In the genomic region with DNA sequence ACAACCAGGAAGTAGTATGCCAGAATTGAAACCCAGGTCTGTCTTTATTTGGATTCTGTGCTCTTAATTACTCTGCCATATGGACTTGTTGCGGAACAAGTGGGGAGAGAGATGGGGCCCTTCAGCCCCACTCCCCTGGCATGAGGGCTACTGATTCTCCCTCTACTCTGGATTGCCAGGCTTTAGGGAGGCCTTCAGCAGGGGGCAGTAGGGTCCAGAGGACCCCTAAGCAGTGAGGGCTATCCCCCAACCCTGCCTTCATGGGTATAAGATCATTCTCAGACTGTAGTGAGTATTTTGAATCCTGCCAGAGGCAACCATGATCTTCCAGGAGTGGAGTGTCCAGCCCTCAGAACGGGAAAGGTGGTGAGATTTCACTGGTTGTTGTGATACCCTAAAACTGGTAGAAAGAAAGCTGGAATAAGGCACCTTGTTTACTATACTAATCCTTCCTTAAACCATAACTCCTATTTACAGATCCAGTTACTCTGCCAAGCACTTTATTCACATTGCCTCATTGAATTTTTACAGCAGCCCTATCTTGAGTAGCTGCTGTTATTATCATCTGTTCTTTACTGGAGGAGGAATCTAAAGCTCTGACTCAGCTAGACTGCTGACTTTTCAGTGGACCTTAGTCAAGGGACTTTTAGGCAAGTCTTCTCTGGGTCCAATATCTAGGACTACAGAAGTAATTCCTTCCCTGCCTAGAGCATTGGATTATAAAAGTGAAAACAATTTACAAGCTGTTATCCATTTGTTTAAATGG, we compare ENCODE assay signal across 14 cellular contexts. TPM values are rescaled to one million over a fixed set of nuclear protein-coding genes. Genes with fewer than 3 reads are reported as not detected.
DNase-seq lines count a peak whose midpoint lies in the region; ATAC-seq, FAIRE-seq and TF ChIP-seq lines count a peak whose summit lies in the region.
"Had no signal": no experiment of that assay in that cellular context is flagged by ENCODE, and none has a peak within 500 bp of the region (broad histone marks: within the 10 kb centered on the region; RNA-seq: fewer than 3 reads in every experiment).

No MANE protein-coding gene starts in this region.

- no peaks in the 10 kb centered on the region for H3K9me3 ChIP-seq in SK-N-SH
- no peaks in the 10 kb centered on the region for H3K9me3 ChIP-seq in ascending aorta
- H3K9me3 ChIP-seq: A549, sigmoid colon, testis had no signal

- H3K27ac ChIP-seq in SK-N-SH (ENCODE audit: low read depth in 2 of 2, low read length in 1 of 2) (no peak overlapping the region), ascending aorta (no peak overlapping the region)
- H3K27ac ChIP-seq: A549, testis had no signal

- H3K4me3 ChIP-seq in SK-N-SH (ENCODE audit: low read depth in 2 of 2, low read length in 1 of 2) (no peak overlapping the region), choroid plexus epithelial cell (ENCODE audit: low read depth, low read length) (no peak overlapping the region), ascending aorta (no peak overlapping the region)
- H3K4me3 ChIP-seq: A549, sigmoid colon, testis had no signal

- H2AFZ ChIP-seq in SK-N-SH (ENCODE audit: low read depth): no peak overlapping the region

- H3K4me2 ChIP-seq in SK-N-SH: no peak overlapping the region
- H3K4me2 ChIP-seq: A549 had no signal

- H3K27me3 ChIP-seq in SK-N-SH (ENCODE audit: insufficient read depth) (no peaks in the 10 kb centered on the region), ascending aorta (no peaks in the 10 kb centered on the region)
- H3K27me3 ChIP-seq: sigmoid colon, testis had no signal

- ATAC-seq in SK-N-SH treated with all-trans-retinoic acid at 6 μM for 48 hours: no peak
- peak; percentile 97 for ATAC-seq in left colon
- no peak for ATAC-seq in activated CD4-positive, CD25-positive, alpha-beta regulatory T cell treated with anti-CD3 and anti-CD28 coated beads, Interleukin-2, amount 50 U/mL, for 24 hours
- ATAC-seq: A549 had no signal

- no peak overlapping the region for H3K9ac ChIP-seq in SK-N-SH

- TF ChIP-seq CTCF in SK-N-SH (IDR thresholded peaks at IDR 0.05) (no peak), choroid plexus epithelial cell (conservative IDR thresholded peaks at IDR 0.05; ENCODE audit: low read depth, low read length) (no peak), ascending aorta (IDR thresholded peaks at IDR 0.05) (no peak)

- FAIRE-seq in RCC 7860 (lab: Jason Lieb, UNC): no peak
- FAIRE-seq: A549, endometrium, GM18507 had no signal

- CTCF ChIA-PET in SK-N-SH (lab: Yijun Ruan, JAX): interaction anchor here (0.9 to 2.0 kb wide), 2 partner anchors 11 to 16 kb away, joined by 3 to 6 read pairs; no protein-coding TSS in a partner anchor

- H3K4me1 ChIP-seq in SK-N-SH (ENCODE audit: control insufficient read depth in 1 of 2, insufficient read depth in 2 of 2, low read depth in 1 of 2, low read length in 1 of 2) (no peaks in the 10 kb centered on the region), ascending aorta (no peaks in the 10 kb centered on the region)
- H3K4me1 ChIP-seq: testis had no signal

- TF ChIP-seq RAD21 in SK-N-SH (IDR thresholded peaks at IDR 0.05; ENCODE audit: low read length): 0 out of 2 replicates have a peak, but pooled peaks have one; percentile 4

- H3K36me3 ChIP-seq in SK-N-SH (replicated peaks in 1 of 2; ENCODE audit: control insufficient read depth in 1 of 2, insufficient read depth in 2 of 2, low read length in 1 of 2): no peaks in the 10 kb centered on the region
- no peaks in the 10 kb centered on the region for H3K36me3 ChIP-seq in ascending aorta
- H3K36me3 ChIP-seq: sigmoid colon had no signal

- WGBS in SK-N-SH (ENCODE audit: low lambda C conversion rate): 82% methylated on average over 2 of the region's 2 CpGs

- POLR2A ChIA-PET in SK-N-SH (lab: Yijun Ruan, JAX): interaction anchor here (0.6 kb wide), 1 partner anchor 47 kb away, joined by 3 read pairs; no protein-coding TSS in a partner anchor

- no peak for TF ChIP-seq EP300 in SK-N-SH (IDR thresholded peaks at IDR 0.05; ENCODE audit: borderline replicate concordance in 1 of 2, low read depth in 1 of 2, low read length in 1 of 2)

- no peaks in the 10 kb centered on the region for H3K79me2 ChIP-seq in SK-N-SH (ENCODE audit: insufficient read depth)

- intact Hi-C loops in left colon (cut with DNase I, micrococcal nuclease) (no loop called here), ascending aorta (cut with DNase I) (no loop called here)

- H4K20me1 ChIP-seq in SK-N-SH (ENCODE audit: insufficient read depth): no peaks in the 10 kb centered on the region

- H3F3A ChIP-seq in SK-N-SH (replicated peaks; ENCODE audit: insufficient read depth): no peaks in the 10 kb centered on the region

- H3K9me2 ChIP-seq in SK-N-SH: no peaks in the 10 kb centered on the region

- DNase-seq in SK-N-SH (no peak), choroid plexus epithelial cell (ENCODE audit: low read depth) (peak; percentile 85), left colon (no peak), UCSD-AML1 (lab: John Stamatoyannopoulos, UW; ENCODE audit: unreplicated experiment) (no peak), RCC 7860 (ENCODE audit: low spot score) (no peak), ascending aorta (ENCODE audit: low spot score in 2 of 2) (no peak)
- DNase-seq: NCI-H2081, sigmoid colon, testis had no signal

TF ChIP-seq in SK-N-SH, 30 proteins besides CTCF, POLR2A, EP300 and RAD21:
- TF ChIP-seq POLR2AphosphoS5 (IDR thresholded peaks at IDR 0.05; ENCODE audit: low read depth, low read length) (no peak), CHD2 (IDR thresholded peaks at IDR 0.05; ENCODE audit: low read length, partially characterized antibody) (no peak), NFIC (IDR thresholded peaks at IDR 0.05; ENCODE audit: borderline replicate concordance) (no peak), TEAD4 (IDR thresholded peaks at IDR 0.05; ENCODE audit: borderline replicate concordance, insufficient read depth) (no peak), MEF2A (IDR thresholded peaks at IDR 0.05; ENCODE audit: borderline replicate concordance, low read depth) (no peak), SMC3 (IDR thresholded peaks at IDR 0.05; ENCODE audit: low read depth, low read length) (no peak), RXRA (IDR thresholded peaks at IDR 0.05; ENCODE audit: borderline replicate concordance, low read depth) (no peak)
- TF ChIP-seq, protein P1, sequence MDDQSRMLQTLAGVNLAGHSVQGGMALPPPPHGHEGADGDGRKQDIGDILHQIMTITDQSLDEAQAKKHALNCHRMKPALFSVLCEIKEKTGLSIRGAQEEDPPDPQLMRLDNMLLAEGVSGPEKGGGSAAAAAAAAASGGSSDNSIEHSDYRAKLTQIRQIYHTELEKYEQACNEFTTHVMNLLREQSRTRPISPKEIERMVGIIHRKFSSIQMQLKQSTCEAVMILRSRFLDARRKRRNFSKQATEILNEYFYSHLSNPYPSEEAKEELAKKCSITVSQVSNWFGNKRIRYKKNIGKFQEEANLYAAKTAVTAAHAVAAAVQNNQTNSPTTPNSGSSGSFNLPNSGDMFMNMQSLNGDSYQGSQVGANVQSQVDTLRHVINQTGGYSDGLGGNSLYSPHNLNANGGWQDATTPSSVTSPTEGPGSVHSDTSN (IDR thresholded peaks at IDR 0.05): no peak

TF ChIP-seq in SK-N-SH treated with all-trans-retinoic acid at 6 μM for 48 hours, 23 proteins besides CTCF, POLR2A, EP300 and RAD21 (continues in another document):
- TF ChIP-seq RARB (CRISPR knock-in tag; IDR thresholded peaks at IDR 0.05): no peak
- TF ChIP-seq ZFP30 (CRISPR knock-in tag; IDR thresholded peaks at IDR 0.05): no peak
- TF ChIP-seq ZC3H10 (CRISPR knock-in tag; IDR thresholded peaks at IDR 0.05): no peak
- TF ChIP-seq TCF4 (CRISPR knock-in tag; IDR thresholded peaks at IDR 0.05; ENCODE audit: borderline replicate concordance): no peak
- no peak for TF ChIP-seq ARNTL (CRISPR knock-in tag; IDR thresholded peaks at IDR 0.05; ENCODE audit: borderline replicate concordance, low read depth)
- TF ChIP-seq OSR1 (CRISPR knock-in tag; IDR thresholded peaks at IDR 0.05): no peak
- TF ChIP-seq TOX (CRISPR knock-in tag; IDR thresholded peaks at IDR 0.05; ENCODE audit: borderline replicate concordance): no peak
- no peak for TF ChIP-seq POU6F1 (CRISPR knock-in tag; IDR thresholded peaks at IDR 0.05; ENCODE audit: borderline replicate concordance, low read depth)
- TF ChIP-seq ZNF8 (CRISPR knock-in tag; IDR thresholded peaks at IDR 0.05): no peak
- TF ChIP-seq, protein P2, sequence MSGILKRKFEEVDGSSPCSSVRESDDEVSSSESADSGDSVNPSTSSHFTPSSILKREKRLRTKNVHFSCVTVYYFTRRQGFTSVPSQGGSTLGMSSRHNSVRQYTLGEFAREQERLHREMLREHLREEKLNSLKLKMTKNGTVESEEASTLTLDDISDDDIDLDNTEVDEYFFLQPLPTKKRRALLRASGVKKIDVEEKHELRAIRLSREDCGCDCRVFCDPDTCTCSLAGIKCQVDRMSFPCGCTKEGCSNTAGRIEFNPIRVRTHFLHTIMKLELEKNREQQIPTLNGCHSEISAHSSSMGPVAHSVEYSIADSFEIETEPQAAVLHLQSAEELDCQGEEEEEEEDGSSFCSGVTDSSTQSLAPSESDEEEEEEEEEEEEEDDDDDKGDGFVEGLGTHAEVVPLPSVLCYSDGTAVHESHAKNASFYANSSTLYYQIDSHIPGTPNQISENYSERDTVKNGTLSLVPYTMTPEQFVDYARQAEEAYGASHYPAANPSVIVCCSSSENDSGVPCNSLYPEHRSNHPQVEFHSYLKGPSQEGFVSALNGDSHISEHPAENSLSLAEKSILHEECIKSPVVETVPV (CRISPR knock-in tag; IDR thresholded peaks at IDR 0.05): no peak
- TF ChIP-seq ZNF70 (CRISPR knock-in tag; IDR thresholded peaks at IDR 0.05): no peak
- no peak for TF ChIP-seq ISL1 (CRISPR knock-in tag; IDR thresholded peaks at IDR 0.05)

RNA-seq across cellular contexts. Expression of gene LARP1, which starts 31.3 kb away (rescaled TPM):
- polyA plus RNA-seq in SK-N-SH (2012; rRNA removed): 38.5 and 57.4 TPM in 2 replicates
- polyA plus RNA-seq in SK-N-SH (2012; cell fraction: cytosol; rRNA removed): 46.5 and 58.5 TPM in 2 replicates
- 85.9 and 98.2 TPM in 2 replicates for polyA plus RNA-seq in SK-N-SH (2012; cell fraction: nucleus; rRNA removed)
- total RNA-seq in left colon (100 to 1,000 TPM; 118 to 161 TPM), ascending aorta (105 TPM)
